In the genomic region with DNA sequence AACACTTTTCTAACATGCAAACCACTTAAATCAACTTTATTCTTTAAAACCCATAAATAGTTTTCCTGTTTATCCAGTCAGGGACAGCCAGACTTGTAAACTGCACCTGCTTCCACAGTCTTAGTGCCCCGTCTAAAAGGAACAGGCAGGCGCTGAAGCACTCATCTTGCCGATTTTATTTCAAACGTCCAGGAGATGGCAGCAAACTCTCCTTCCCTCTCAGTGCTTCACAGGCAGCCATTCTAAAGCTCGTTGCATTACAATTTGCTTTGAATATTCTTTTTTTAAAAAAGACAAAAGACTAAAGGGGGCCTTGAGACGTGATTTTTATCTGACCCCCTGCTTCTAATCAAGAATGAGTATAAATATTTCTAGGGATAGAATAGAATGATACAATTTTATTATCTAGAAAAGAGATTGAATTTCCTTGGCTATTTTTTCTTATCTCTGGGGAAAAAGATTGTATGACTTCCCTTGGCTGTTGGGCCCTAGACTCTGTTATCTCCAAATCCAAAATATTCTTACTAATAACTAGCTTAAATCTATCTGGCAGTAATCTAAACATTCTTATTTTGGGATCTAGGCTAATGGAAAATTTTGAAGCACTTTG, we compare ENCODE assay signal across 8 cellular contexts.
DNase-seq lines count a peak whose midpoint lies in the region; ATAC-seq, FAIRE-seq and TF ChIP-seq lines count a peak whose summit lies in the region.

No MANE protein-coding gene starts in this region.

- no peak for FAIRE-seq in bronchial epithelial cell (lab: Jason Lieb, UNC)

- DNase-seq in AG09309 (ENCODE audit: low read depth) (peak; percentile 45), NCI-H146 treated with DMSO at 0.1 percent for 48 hours (lab: John Stamatoyannopoulos, UW; ENCODE audit: unreplicated experiment) (peak; percentile 10), T-helper 22 cell (ENCODE audit: low read depth) (peak; percentile 13), bronchial epithelial cell (ENCODE audit: low read depth) (peak; percentile 76), left kidney (ENCODE audit: low read depth, low spot score) (peak; percentile 89)
- peak; percentile 5 to 21 (median 6) for DNase-seq in stimulated activated CD4-positive, alpha-beta T cell treated with anti-CD3 and anti-CD28 coated beads, TNF-alpha, amount 100 ng/mL, for 1 hour (ENCODE audit: low read depth in 3 of 3, low spot score in 1 of 3)

- no peaks in the 10 kb centered on the region for H3K27me3 ChIP-seq in bronchial epithelial cell (ENCODE audit: control insufficient read depth, insufficient read depth, low read length)

- H3K36me3 ChIP-seq in bronchial epithelial cell (ENCODE audit: control insufficient read depth, insufficient read depth, low read length), result no peaks in the 10 kb centered on the region

- ATAC-seq in GM18511 (IDR thresholded peaks at IDR 0.05; ENCODE audit: unreplicated experiment), result peak; percentile 82
- ATAC-seq in HG02943 (IDR thresholded peaks at IDR 0.05; ENCODE audit: low read depth, unreplicated experiment), result peak; percentile 85

- TF ChIP-seq CTCF in AG09309 (IDR thresholded peaks at IDR 0.05; ENCODE audit: control insufficient read depth, insufficient read depth, low read depth, low read length, missing control alignments) (peak; percentile 72), bronchial epithelial cell (IDR thresholded peaks at IDR 0.05; ENCODE audit: insufficient read depth, low read length, severe bottlenecking) (peak; percentile 61)

- H3K4me3 ChIP-seq in AG09309 (ENCODE audit: control insufficient read depth, low read depth, low read length) (no peak overlapping the region), bronchial epithelial cell (ENCODE audit: low read depth, low read length) (no peak overlapping the region)

Comparison
In these comparisons a context has a peak if more than half of its experiments do, and no peak if none do; other contexts are left out.
1. DNase-seq: peak in every context shown above with its lines; median percentile 89 in left kidney; 76 in bronchial epithelial cell; 45 in AG09309; 13 in T-helper 22 cell; 10 in NCI-H146 treated with DMSO at 0.1 percent for 48 hours; 6 in stimulated activated CD4-positive, alpha-beta T cell treated with anti-CD3 and anti-CD28 coated beads, TNF-alpha, amount 100 ng/mL, for 1 hour.